ENCODE assay signal across 26 cellular contexts in genomic region chr17:2871205-2871604, GRCh38.
DNase-seq lines count a peak whose midpoint lies in the region; ATAC-seq lines count a peak whose summit lies in the region.
"Had no signal": no experiment of that assay in that cellular context is flagged by ENCODE, and none has a peak within 500 bp of the region (broad histone marks: within the 10 kb centered on the region; RNA-seq: fewer than 3 reads in every experiment).

No MANE protein-coding gene starts in this region.

- H3K4me1 ChIP-seq in HUES64 (ENCODE audit: insufficient read depth, low read length) (peaks cover 48% of the 10 kb centered on the region), ectodermal cell (ENCODE audit: control insufficient read depth, insufficient read depth, low read length) (peaks cover 15% of the 10 kb centered on the region)
- H3K4me1 ChIP-seq: colonic mucosa, esophagus squamous epithelium, transverse colon had no signal

- H3K9me3 ChIP-seq in HUES64 (ENCODE audit: insufficient read depth, low read depth, low read length): no peaks in the 10 kb centered on the region
- no peaks in the 10 kb centered on the region for H3K9me3 ChIP-seq in ectodermal cell (ENCODE audit: control insufficient read depth, low read length)
- H3K9me3 ChIP-seq: colonic mucosa, esophagus squamous epithelium, transverse colon had no signal

- in situ Hi-C loops in ACHN (cut with HindIII; ENCODE audit: low pct_ligation_motif_present, low pct_unique_long_range_greater_than_20kb, low sequenced_read_pairs): no loop called here

- peak; percentile 88 for DNase-seq in islet precursor cell
- DNase-seq in GM03348 (ENCODE audit: low spot score): no peak
- no peak for DNase-seq in ACHN
- no peak for DNase-seq in activated CD4-positive, alpha-beta T cell treated with anti-CD3 and anti-CD28 coated beads, Interleukin-2, amount 50 U/mL, for 1 hour
- DNase-seq: activated CD4-positive, CD25-positive, alpha-beta regulatory T cell treated with anti-CD3 and anti-CD28 coated beads, Interleukin-2, amount 50 U/mL, for 72 hours; activated CD8-positive, alpha-beta T cell treated with anti-CD3 and anti-CD28 coated beads, Interleukin-2, amount 10 ng/mL, durations not matched to agents 7 days and 5 days; anterior cingulate cortex; colonic mucosa; DND-41; esophagus squamous epithelium; foreskin melanocyte; left ventricle myocardium superior; naive B cell; NCI-H1105; NCI-H187 treated with DMSO at 0.1 percent for 48 hours; NCI-H524 treated with DMSO at 0.1 percent for 48 hours; retina; stimulated activated CD8-positive, alpha-beta memory T cell treated with anti-CD3 and anti-CD28 coated beads, Interleukin-4, amount 100 ng/mL, for 48 hours; T-cell; transverse colon had no signal

- H3K27me3 ChIP-seq in HUES64 (ENCODE audit: insufficient read depth, low read length): no peaks in the 10 kb centered on the region
- H3K27me3 ChIP-seq in ectodermal cell (ENCODE audit: control insufficient read depth, insufficient read depth, low read length, poor library complexity, severe bottlenecking): no peaks in the 10 kb centered on the region
- H3K27me3 ChIP-seq: colonic mucosa, esophagus squamous epithelium, transverse colon had no signal

- peak overlapping the region; percentile 83; the same call in 1 of the 2 replicates for H3K27ac ChIP-seq in HUES64 (ENCODE audit: low read depth, low read length)
- H3K27ac ChIP-seq in ectodermal cell (ENCODE audit: insufficient read depth, low read depth, low read length, poor library complexity, severe bottlenecking): peak overlapping the region; percentile 6
- H3K27ac ChIP-seq: C4-2B, colonic mucosa, esophagus squamous epithelium, skin epidermis, transverse colon had no signal

- peak overlapping the region; percentile 39 for H3K9ac ChIP-seq in HUES64 (ENCODE audit: low read depth, low read length)

- no peak for ATAC-seq in HG02642 (IDR thresholded peaks at IDR 0.05; ENCODE audit: poor library complexity, unreplicated experiment)
- ATAC-seq: activated CD8-positive, alpha-beta T cell treated with anti-CD3 and anti-CD28 coated beads, Interleukin-2, amount 10 ng/mL, durations not matched to agents 7 days and 5 days; left ventricle myocardium superior; Panc1; T-cell had no signal

- H3K36me3 ChIP-seq in HUES64 (ENCODE audit: insufficient read depth, low read length) (no peaks in the 10 kb centered on the region), ectodermal cell (ENCODE audit: control insufficient read depth, insufficient read depth, low read length) (no peaks in the 10 kb centered on the region)
- H3K36me3 ChIP-seq: colonic mucosa, esophagus squamous epithelium, transverse colon had no signal

- H3K4me3 ChIP-seq in HUES64 (ENCODE audit: low read length): peak overlapping the region; percentile 26
- H3K4me3 ChIP-seq in ectodermal cell (ENCODE audit: insufficient read depth, low read depth, low read length): no peak overlapping the region
- H3K4me3 ChIP-seq: colonic mucosa, esophagus squamous epithelium, skin epidermis, transverse colon had no signal

- 71% methylated on average over 7 of the region's 7 CpGs for WGBS in HUES64
- WGBS in ectodermal cell, 2 experiments: 60 to 61% methylated on average over 7 of the region's 7 CpGs
